Comparison of ENCODE assay signal across 16 cellular contexts in genomic region chr3:187519428-187519890, GRCh38.
DNase-seq lines count a peak whose midpoint lies in the region; ATAC-seq and TF ChIP-seq lines count a peak whose summit lies in the region.
"Had no signal": no experiment of that assay in that cellular context is flagged by ENCODE, and none has a peak within 500 bp of the region (broad histone marks: within the 10 kb centered on the region; RNA-seq: fewer than 3 reads in every experiment).

No MANE protein-coding gene starts in this region.

- DNase-seq in GM23338 (ENCODE audit: low spot score) = peak; percentile 78
- peak; percentile 74 for DNase-seq in NT2/D1 (ENCODE audit: low read depth, low spot score)
- peak; percentile 16 for DNase-seq in glomerular visceral epithelial cell (ENCODE audit: extremely low spot score)
- peak; percentile 30 for DNase-seq in renal cortical epithelial cell (ENCODE audit: low read depth)
- DNase-seq in activated CD4-positive, alpha-beta T cell treated with anti-CD3 and anti-CD28 coated beads, Interleukin-2, amount 50 U/mL, for 1 hour = no peak
- no peak for DNase-seq in breast epithelium (ENCODE audit: low spot score in 2 of 2)
- no peak for DNase-seq in activated T-cell treated with anti-CD3 and anti-CD28 coated beads for 4 hours
- no peak for DNase-seq in aorta
- DNase-seq: activated CD8-positive, alpha-beta memory T cell treated with anti-CD3 and anti-CD28 coated beads, Interleukin-2, amount 50 U/mL, for 4 hours; erythroblast; hypothalamus; mammary epithelial cell; NCI-H524 treated with DMSO at 0.1 percent for 48 hours; nucleus accumbens; stomach had no signal

- H3K9me3 ChIP-seq in NT2/D1 (ENCODE audit: insufficient read depth, low read length) (peaks cover 32% of the 10 kb centered on the region; the same call in 1 of the 2 replicates), breast epithelium (no peaks in the 10 kb centered on the region), aorta (ENCODE audit: control insufficient read depth, low read length) (no peaks in the 10 kb centered on the region)
- H3K9me3 ChIP-seq: stomach had no signal

- no peak overlapping the region; the same call in 2 of the 3 replicates for H3K4me3 Mint-ChIP-seq in GM23338
- H3K4me3 Mint-ChIP-seq: activated naive CD4-positive, alpha-beta T cell treated with anti-CD3 and anti-CD28 coated beads, Interleukin-2, amount 50 U/mL, for 24 hours had no signal

- H3K4me1 Mint-ChIP-seq in GM23338 = peaks cover 28% of the 10 kb centered on the region
- H3K4me1 Mint-ChIP-seq: activated naive CD4-positive, alpha-beta T cell treated with anti-CD3 and anti-CD28 coated beads, Interleukin-2, amount 50 U/mL, for 24 hours had no signal

- TF ChIP-seq CTCF in GM23338 (conservative IDR thresholded peaks at IDR 0.05; ENCODE audit: low read depth in 2 of 2) (no peak), breast epithelium (IDR thresholded peaks at IDR 0.05) (no peak)

- peak overlapping the region; percentile 80 for H3K27ac Mint-ChIP-seq in GM23338
- H3K27ac Mint-ChIP-seq: activated naive CD4-positive, alpha-beta T cell treated with anti-CD3 and anti-CD28 coated beads, Interleukin-2, amount 50 U/mL, for 24 hours had no signal

- no peaks in the 10 kb centered on the region for H3K79me2 ChIP-seq in GM23338 (replicated peaks; ENCODE audit: insufficient read depth)

- TF ChIP-seq POLR2A in breast epithelium (IDR thresholded peaks at IDR 0.05) = no peak

- H3K27me3 ChIP-seq in GM23338 (ENCODE audit: insufficient read depth) (no peaks in the 10 kb centered on the region), NT2/D1 (ENCODE audit: insufficient read depth, insufficient read length) (no peaks in the 10 kb centered on the region), breast epithelium (no peaks in the 10 kb centered on the region), aorta (ENCODE audit: control insufficient read depth in 1 of 2, insufficient read depth in 2 of 2, low read length in 1 of 2) (no peaks in the 10 kb centered on the region)
- H3K27me3 ChIP-seq: stomach had no signal

- H2AFZ ChIP-seq in GM23338 = no peak overlapping the region

- H3K9me3 Mint-ChIP-seq in GM23338 = peaks cover 3% of the 10 kb centered on the region; the same call in 2 of the 3 replicates
- H3K9me3 Mint-ChIP-seq: activated naive CD4-positive, alpha-beta T cell treated with anti-CD3 and anti-CD28 coated beads, Interleukin-2, amount 50 U/mL, for 24 hours had no signal

- ATAC-seq in GM23338 (peak; percentile 87), aorta (ENCODE audit: low FRiP score) (no peak)

- peak overlapping the region; percentile 95 for H3K27ac ChIP-seq in GM23338 (ENCODE audit: low read depth)
- no peak overlapping the region for H3K27ac ChIP-seq in breast epithelium
- no peak overlapping the region for H3K27ac ChIP-seq in aorta (ENCODE audit: low read depth in 1 of 2, low read length in 2 of 2)
- H3K27ac ChIP-seq: stomach had no signal

- H3K4me1 ChIP-seq in GM23338 (ENCODE audit: insufficient read depth) (peaks cover 17% of the 10 kb centered on the region), NT2/D1 (ENCODE audit: insufficient read depth, insufficient read length) (no peaks in the 10 kb centered on the region), breast epithelium (no peaks in the 10 kb centered on the region), aorta (ENCODE audit: control insufficient read depth in 1 of 2, insufficient read depth in 2 of 2, low read length in 2 of 2) (no peaks in the 10 kb centered on the region)
- H3K4me1 ChIP-seq: stomach had no signal

- no peaks in the 10 kb centered on the region; the same call in 1 of the 2 replicates for H3F3A ChIP-seq in GM23338 (replicated peaks; ENCODE audit: low read depth)

- peaks cover 6% of the 10 kb centered on the region; the same call in 1 of the 3 replicates for H3K36me3 Mint-ChIP-seq in GM23338 (ENCODE audit: low read depth)
- H3K36me3 Mint-ChIP-seq: activated naive CD4-positive, alpha-beta T cell treated with anti-CD3 and anti-CD28 coated beads, Interleukin-2, amount 50 U/mL, for 24 hours had no signal

- peaks cover 17% of the 10 kb centered on the region; the same call in 1 of the 2 replicates for H3K9me2 ChIP-seq in GM23338 (ENCODE audit: insufficient read depth)

- H3K36me3 ChIP-seq in GM23338 (ENCODE audit: insufficient read depth) = no peaks in the 10 kb centered on the region
- no peaks in the 10 kb centered on the region for H3K36me3 ChIP-seq in NT2/D1 (ENCODE audit: insufficient read depth, insufficient read length, low read length)
- no peaks in the 10 kb centered on the region for H3K36me3 ChIP-seq in breast epithelium
- H3K36me3 ChIP-seq in aorta (ENCODE audit: control insufficient read depth in 1 of 2, insufficient read depth in 2 of 2, low read length in 1 of 2) = no peaks in the 10 kb centered on the region
- H3K36me3 ChIP-seq: stomach had no signal

- intact Hi-C loops in breast epithelium (cut with DNase I; ENCODE audit: low total_unique reads) = no loop called here
- intact Hi-C loops in aorta (cut with DNase I) = no loop called here

- no peak overlapping the region for H3K9ac ChIP-seq in NT2/D1 (ENCODE audit: insufficient read length, low read depth)

- H4K20me1 ChIP-seq in GM23338 (replicated peaks; ENCODE audit: insufficient read depth) = no peaks in the 10 kb centered on the region

- peak overlapping the region; percentile 61; the same call in 1 of the 2 replicates for H3K4me2 ChIP-seq in GM23338

- peaks cover 2% of the 10 kb centered on the region for H3K27me3 Mint-ChIP-seq in GM23338 (ENCODE audit: insufficient read depth, low read depth, poor library complexity)

- H3K4me3 ChIP-seq in GM23338 (no peak overlapping the region), NT2/D1 (ENCODE audit: insufficient read length, low read depth) (no peak overlapping the region), breast epithelium (no peak overlapping the region), aorta (ENCODE audit: low read length in 2 of 2) (no peak overlapping the region)
- H3K4me3 ChIP-seq: stomach had no signal

- 91 to 92% methylated on average over 9 of the region's 9 CpGs for WGBS in aorta, 2 donors

TF ChIP-seq in GM23338, 12 proteins besides CTCF, POLR2A, EP300 and RAD21:
- TF ChIP-seq POLR2AphosphoS5 (IDR thresholded peaks at IDR 0.05; ENCODE audit: low read depth) (peak; percentile 36; the same call in 1 of the 2 replicates), NANOG (IDR thresholded peaks at IDR 0.05; ENCODE audit: borderline replicate concordance) (no peak), CREB1 (CRISPR knock-in tag; IDR thresholded peaks at IDR 0.05; ENCODE audit: low read depth) (peak; percentile 44; the same call in 1 of the 2 replicates)
- TF ChIP-seq, protein P1, sequence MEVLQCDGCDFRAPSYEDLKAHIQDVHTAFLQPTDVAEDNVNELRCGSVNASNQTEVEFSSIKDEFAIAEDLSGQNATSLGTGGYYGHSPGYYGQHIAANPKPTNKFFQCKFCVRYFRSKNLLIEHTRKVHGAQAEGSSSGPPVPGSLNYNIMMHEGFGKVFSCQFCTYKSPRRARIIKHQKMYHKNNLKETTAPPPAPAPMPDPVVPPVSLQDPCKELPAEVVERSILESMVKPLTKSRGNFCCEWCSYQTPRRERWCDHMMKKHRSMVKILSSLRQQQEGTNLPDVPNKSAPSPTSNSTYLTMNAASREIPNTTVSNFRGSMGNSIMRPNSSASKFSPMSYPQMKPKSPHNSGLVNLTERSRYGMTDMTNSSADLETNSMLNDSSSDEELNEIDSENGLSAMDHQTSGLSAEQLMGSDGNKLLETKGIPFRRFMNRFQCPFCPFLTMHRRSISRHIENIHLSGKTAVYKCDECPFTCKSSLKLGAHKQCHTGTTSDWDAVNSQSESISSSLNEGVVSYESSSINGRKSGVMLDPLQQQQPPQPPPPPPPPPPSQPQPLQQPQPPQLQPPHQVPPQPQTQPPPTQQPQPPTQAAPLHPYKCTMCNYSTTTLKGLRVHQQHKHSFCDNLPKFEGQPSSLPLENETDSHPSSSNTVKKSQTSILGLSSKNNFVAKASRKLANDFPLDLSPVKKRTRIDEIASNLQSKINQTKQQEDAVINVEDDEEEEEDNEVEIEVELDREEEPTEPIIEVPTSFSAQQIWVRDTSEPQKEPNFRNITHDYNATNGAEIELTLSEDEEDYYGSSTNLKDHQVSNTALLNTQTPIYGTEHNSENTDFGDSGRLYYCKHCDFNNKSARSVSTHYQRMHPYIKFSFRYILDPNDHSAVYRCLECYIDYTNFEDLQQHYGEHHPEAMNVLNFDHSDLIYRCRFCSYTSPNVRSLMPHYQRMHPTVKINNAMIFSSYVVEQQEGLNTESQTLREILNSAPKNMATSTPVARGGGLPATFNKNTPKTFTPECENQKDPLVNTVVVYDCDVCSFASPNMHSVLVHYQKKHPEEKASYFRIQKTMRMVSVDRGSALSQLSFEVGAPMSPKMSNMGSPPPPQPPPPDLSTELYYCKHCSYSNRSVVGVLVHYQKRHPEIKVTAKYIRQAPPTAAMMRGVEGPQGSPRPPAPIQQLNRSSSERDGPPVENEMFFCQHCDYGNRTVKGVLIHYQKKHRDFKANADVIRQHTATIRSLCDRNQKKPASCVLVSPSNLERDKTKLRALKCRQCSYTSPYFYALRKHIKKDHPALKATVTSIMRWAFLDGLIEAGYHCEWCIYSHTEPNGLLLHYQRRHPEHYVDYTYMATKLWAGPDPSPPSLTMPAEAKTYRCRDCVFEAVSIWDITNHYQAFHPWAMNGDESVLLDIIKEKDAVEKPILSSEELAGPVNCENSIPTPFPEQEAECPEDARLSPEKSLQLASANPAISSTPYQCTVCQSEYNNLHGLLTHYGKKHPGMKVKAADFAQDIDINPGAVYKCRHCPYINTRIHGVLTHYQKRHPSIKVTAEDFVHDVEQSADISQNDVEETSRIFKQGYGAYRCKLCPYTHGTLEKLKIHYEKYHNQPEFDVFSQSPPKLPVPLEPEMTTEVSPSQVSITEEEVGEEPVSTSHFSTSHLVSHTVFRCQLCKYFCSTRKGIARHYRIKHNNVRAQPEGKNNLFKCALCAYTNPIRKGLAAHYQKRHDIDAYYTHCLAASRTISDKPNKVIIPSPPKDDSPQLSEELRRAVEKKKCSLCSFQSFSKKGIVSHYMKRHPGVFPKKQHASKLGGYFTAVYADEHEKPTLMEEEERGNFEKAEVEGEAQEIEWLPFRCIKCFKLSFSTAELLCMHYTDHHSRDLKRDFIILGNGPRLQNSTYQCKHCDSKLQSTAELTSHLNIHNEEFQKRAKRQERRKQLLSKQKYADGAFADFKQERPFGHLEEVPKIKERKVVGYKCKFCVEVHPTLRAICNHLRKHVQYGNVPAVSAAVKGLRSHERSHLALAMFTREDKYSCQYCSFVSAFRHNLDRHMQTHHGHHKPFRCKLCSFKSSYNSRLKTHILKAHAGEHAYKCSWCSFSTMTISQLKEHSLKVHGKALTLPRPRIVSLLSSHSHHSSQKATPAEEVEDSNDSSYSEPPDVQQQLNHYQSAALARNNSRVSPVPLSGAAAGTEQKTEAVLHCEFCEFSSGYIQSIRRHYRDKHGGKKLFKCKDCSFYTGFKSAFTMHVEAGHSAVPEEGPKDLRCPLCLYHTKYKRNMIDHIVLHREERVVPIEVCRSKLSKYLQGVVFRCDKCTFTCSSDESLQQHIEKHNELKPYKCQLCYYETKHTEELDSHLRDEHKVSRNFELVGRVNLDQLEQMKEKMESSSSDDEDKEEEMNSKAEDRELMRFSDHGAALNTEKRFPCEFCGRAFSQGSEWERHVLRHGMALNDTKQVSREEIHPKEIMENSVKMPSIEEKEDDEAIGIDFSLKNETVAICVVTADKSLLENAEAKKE (CRISPR knock-in tag; IDR thresholded peaks at IDR 0.05) = peak; percentile 84

Comparison
In these comparisons a context has a peak if more than half of its experiments do, and no peak if none do; other contexts are left out.
1. DNase-seq: peak in GM23338 (single experiment), NT2/D1 (single experiment), glomerular visceral epithelial cell (single experiment) and renal cortical epithelial cell (single experiment); none in activated CD4-positive, alpha-beta T cell treated with anti-CD3 and anti-CD28 coated beads, Interleukin-2, amount 50 U/mL, for 1 hour (single experiment), breast epithelium (0 of 2), activated T-cell treated with anti-CD3 and anti-CD28 coated beads for 4 hours (single experiment) and aorta (0 of 2).